Comparison of ENCODE assay signal across 1 cellular context in the genomic region with DNA sequence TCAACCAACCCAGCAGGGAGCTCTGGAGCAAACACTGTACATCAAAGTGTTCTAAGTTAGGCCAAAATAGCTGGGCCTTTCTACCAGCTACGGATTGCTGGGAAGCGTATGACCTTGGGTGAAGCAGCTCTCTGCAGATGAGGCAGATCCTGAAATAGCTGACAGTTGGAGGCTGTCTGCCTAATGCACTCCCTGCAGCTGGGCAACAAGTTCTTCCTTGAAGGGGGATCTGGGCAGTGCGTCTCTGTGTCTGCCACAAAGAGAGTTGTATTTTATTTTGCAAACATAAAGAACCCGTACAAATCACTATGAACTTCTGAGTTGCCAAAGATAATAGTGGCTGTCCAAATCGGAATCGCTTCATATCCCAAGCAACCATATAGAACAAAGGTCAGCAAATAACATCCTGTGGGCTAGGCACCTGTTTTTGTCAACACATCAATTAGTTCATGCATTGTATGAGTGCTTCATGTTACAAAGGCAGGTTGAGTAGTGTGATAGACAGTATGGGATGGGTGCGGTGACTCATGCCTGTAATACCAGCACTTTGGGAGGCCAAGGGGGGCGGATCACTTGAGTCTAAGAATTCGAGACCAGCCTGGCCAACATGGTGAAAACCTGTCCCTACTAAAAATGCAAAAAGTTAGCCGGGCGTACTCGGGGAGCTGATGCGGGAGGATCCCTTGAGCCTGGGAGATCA.
A peak's percentile ranks its signal among the peaks of the same experiment; 100 is the strongest.
TF ChIP-seq lines count a peak whose summit lies in the region.

No MANE protein-coding gene starts in this region.

TF ChIP-seq in K562, 482 proteins besides CTCF, POLR2A, EP300 and RAD21 (continued from another document):
- TF ChIP-seq, protein P1, sequence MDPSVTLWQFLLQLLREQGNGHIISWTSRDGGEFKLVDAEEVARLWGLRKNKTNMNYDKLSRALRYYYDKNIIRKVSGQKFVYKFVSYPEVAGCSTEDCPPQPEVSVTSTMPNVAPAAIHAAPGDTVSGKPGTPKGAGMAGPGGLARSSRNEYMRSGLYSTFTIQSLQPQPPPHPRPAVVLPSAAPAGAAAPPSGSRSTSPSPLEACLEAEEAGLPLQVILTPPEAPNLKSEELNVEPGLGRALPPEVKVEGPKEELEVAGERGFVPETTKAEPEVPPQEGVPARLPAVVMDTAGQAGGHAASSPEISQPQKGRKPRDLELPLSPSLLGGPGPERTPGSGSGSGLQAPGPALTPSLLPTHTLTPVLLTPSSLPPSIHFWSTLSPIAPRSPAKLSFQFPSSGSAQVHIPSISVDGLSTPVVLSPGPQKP (CRISPR knock-in tag; IDR thresholded peaks at IDR 0.05): no peak
- TF ChIP-seq ARHGAP35 (IDR thresholded peaks at IDR 0.05; ENCODE audit: partially characterized antibody) (no peak), ZKSCAN8 (CRISPR knock-in tag; IDR thresholded peaks at IDR 0.05) (no peak), GATAD2B (IDR thresholded peaks at IDR 0.05; ENCODE audit: borderline replicate concordance) (no peak), SMARCB1 (IDR thresholded peaks at IDR 0.05; ENCODE audit: insufficient read length, low read depth) (no peak), BRD9 (IDR thresholded peaks at IDR 0.05; ENCODE audit: low read depth, partially characterized antibody) (no peak), CHCHD3 (CRISPR knock-in tag; IDR thresholded peaks at IDR 0.05) (no peak), ZNF644 (tag; IDR thresholded peaks at IDR 0.05; ENCODE audit: low read depth) (no peak), THRAP3 (IDR thresholded peaks at IDR 0.05; ENCODE audit: borderline replicate concordance) (no peak), ZNF316 (IDR thresholded peaks at IDR 0.05) (peak; percentile 89), DPF2 (IDR thresholded peaks at IDR 0.05) (peak; percentile 29; the same call in 1 of the 2 replicates), WHSC1 (IDR thresholded peaks at IDR 0.05; ENCODE audit: low read length) (no peak), SRSF7 (optimal IDR thresholded peaks at IDR 0.05; ENCODE audit: low read depth, low read length) (no peak), HDAC8 (tag; IDR thresholded peaks at IDR 0.05) (no peak), FOSL1 (tag; conservative IDR thresholded peaks at IDR 0.05) (peak; percentile 82), PHTF2 (CRISPR knock-in tag; IDR thresholded peaks at IDR 0.05) (no peak), RAD51 (IDR thresholded peaks at IDR 0.05; ENCODE audit: borderline replicate concordance, low read depth) (no peak), ZBTB7A (IDR thresholded peaks at IDR 0.05; ENCODE audit: borderline replicate concordance, control insufficient read depth, low read depth, low read length) (no peak), MEIS2 (IDR thresholded peaks at IDR 0.05; ENCODE audit: partially characterized antibody) (peak; percentile 24), SREBF1 (IDR thresholded peaks at IDR 0.05; ENCODE audit: borderline replicate concordance, low read depth, low read length) (no peak), SAFB (IDR thresholded peaks at IDR 0.05; ENCODE audit: borderline replicate concordance, low read depth, low read length) (no peak), TCFL5 (CRISPR knock-in tag; conservative IDR thresholded peaks at IDR 0.05) (no peak), PHF20 (IDR thresholded peaks at IDR 0.05; ENCODE audit: partially characterized antibody) (no peak), MTF1 (CRISPR knock-in tag; IDR thresholded peaks at IDR 0.05; ENCODE audit: borderline replicate concordance) (no peak), SNIP1 (IDR thresholded peaks at IDR 0.05; ENCODE audit: low read depth) (no peak), JUN (IDR thresholded peaks at IDR 0.05; ENCODE audit: borderline replicate concordance, low read depth, low read length) (peak; percentile 50; the same call in 1 of the 2 replicates), JUN (CRISPR knock-in tag; IDR thresholded peaks at IDR 0.05; ENCODE audit: borderline replicate concordance) (no peak)
- TF ChIP-seq, protein P2, sequence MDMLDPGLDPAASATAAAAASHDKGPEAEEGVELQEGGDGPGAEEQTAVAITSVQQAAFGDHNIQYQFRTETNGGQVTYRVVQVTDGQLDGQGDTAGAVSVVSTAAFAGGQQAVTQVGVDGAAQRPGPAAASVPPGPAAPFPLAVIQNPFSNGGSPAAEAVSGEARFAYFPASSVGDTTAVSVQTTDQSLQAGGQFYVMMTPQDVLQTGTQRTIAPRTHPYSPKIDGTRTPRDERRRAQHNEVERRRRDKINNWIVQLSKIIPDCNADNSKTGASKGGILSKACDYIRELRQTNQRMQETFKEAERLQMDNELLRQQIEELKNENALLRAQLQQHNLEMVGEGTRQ (CRISPR knock-in tag; IDR thresholded peaks at IDR 0.05): no peak
- TF ChIP-seq, protein P3, sequence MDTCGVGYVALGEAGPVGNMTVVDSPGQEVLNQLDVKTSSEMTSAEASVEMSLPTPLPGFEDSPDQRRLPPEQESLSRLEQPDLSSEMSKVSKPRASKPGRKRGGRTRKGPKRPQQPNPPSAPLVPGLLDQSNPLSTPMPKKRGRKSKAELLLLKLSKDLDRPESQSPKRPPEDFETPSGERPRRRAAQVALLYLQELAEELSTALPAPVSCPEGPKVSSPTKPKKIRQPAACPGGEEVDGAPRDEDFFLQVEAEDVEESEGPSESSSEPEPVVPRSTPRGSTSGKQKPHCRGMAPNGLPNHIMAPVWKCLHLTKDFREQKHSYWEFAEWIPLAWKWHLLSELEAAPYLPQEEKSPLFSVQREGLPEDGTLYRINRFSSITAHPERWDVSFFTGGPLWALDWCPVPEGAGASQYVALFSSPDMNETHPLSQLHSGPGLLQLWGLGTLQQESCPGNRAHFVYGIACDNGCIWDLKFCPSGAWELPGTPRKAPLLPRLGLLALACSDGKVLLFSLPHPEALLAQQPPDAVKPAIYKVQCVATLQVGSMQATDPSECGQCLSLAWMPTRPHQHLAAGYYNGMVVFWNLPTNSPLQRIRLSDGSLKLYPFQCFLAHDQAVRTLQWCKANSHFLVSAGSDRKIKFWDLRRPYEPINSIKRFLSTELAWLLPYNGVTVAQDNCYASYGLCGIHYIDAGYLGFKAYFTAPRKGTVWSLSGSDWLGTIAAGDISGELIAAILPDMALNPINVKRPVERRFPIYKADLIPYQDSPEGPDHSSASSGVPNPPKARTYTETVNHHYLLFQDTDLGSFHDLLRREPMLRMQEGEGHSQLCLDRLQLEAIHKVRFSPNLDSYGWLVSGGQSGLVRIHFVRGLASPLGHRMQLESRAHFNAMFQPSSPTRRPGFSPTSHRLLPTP (IDR thresholded peaks at IDR 0.05; ENCODE audit: borderline replicate concordance, extremely low read depth, insufficient read length): no peak
- TF ChIP-seq, protein P4, sequence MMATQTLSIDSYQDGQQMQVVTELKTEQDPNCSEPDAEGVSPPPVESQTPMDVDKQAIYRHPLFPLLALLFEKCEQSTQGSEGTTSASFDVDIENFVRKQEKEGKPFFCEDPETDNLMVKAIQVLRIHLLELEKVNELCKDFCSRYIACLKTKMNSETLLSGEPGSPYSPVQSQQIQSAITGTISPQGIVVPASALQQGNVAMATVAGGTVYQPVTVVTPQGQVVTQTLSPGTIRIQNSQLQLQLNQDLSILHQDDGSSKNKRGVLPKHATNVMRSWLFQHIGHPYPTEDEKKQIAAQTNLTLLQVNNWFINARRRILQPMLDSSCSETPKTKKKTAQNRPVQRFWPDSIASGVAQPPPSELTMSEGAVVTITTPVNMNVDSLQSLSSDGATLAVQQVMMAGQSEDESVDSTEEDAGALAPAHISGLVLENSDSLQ (IDR thresholded peaks at IDR 0.05): peak; percentile 64
